In genomic region chr22:31867386-31868153, GRCh38 we compare ENCODE assay signal across 18 cellular contexts.
DNase-seq lines count a peak whose midpoint lies in the region; ATAC-seq, FAIRE-seq and TF ChIP-seq lines count a peak whose summit lies in the region.
"Had no signal": no experiment of that assay in that cellular context is flagged by ENCODE, and none has a peak within 500 bp of the region (broad histone marks: within the 10 kb centered on the region; RNA-seq: fewer than 3 reads in every experiment).

No MANE protein-coding gene starts in this region.

- H2AK5ac ChIP-seq in H9 (ENCODE audit: insufficient read length, low read length) (no peak overlapping the region), H1 (ENCODE audit: low read depth, low read length) (no peak overlapping the region)

- H3K9me3 ChIP-seq in H9 (ENCODE audit: control insufficient read depth, low read depth, low read length) (no peaks in the 10 kb centered on the region), PC-3 (ENCODE audit: low read length) (no peaks in the 10 kb centered on the region), H1 (ENCODE audit: insufficient read depth in 2 of 2, low read depth in 1 of 2, low read length in 1 of 2) (no peaks in the 10 kb centered on the region)
- H3K9me3 ChIP-seq: Peyer's patch, SK-N-SH had no signal

- H3K4me3 ChIP-seq in PC-3 (ENCODE audit: low read length) (no peak overlapping the region), H1 (ENCODE audit: extremely low read depth in 1 of 4, insufficient read depth in 2 of 4, low read depth in 3 of 4, low read length in 4 of 4) (peak overlapping the region in 1 of 4 experiments; percentile 41; a peak in 1 of 8 replicates)
- H3K4me3 ChIP-seq: Peyer's patch had no signal

- H3K18ac ChIP-seq in H9 (ENCODE audit: insufficient read length, low read depth, low read length), result no peak overlapping the region
- no peak overlapping the region for H3K18ac ChIP-seq in H1 (ENCODE audit: extremely low read depth, low read length)

- peaks cover 3 to 26% (median 6%) of the 10 kb centered on the region in 3 experiments; a peak in 5 of 7 replicates for H3K36me3 Mint-ChIP-seq in H9 (ENCODE audit: insufficient read depth in 1 of 3, low read depth in 3 of 3)

- H3T11ph ChIP-seq in H9 (ENCODE audit: low read length), result no peak overlapping the region

- no peaks in the 10 kb centered on the region for H3K27me3 Mint-ChIP-seq in H9 (ENCODE audit: low read depth)

- no peaks in the 10 kb centered on the region for H3K9me2 ChIP-seq in PC-3 (replicated peaks; ENCODE audit: low read length)
- H3K9me2 ChIP-seq: SK-N-SH had no signal

- H3K4me2 ChIP-seq in H9 (ENCODE audit: insufficient read depth, insufficient read length, low read length) (peak overlapping the region; percentile 11), PC-3 (ENCODE audit: low read length) (peak overlapping the region; percentile 15; the same call in 1 of the 2 replicates), H1 (ENCODE audit: insufficient read depth in 1 of 2, low read depth in 2 of 2, low read length in 2 of 2) (peak overlapping the region; percentile 15 to 51; a peak in 3 of 4 replicates)
- H3K4me2 ChIP-seq: SK-N-SH had no signal

- H2BK12ac ChIP-seq in H9 (ENCODE audit: insufficient read length, low read depth, low read length), result no peak overlapping the region
- no peak overlapping the region for H2BK12ac ChIP-seq in H1 (ENCODE audit: low read depth, low read length)

- H4K91ac ChIP-seq in H9 (ENCODE audit: insufficient read length, low read depth, low read length) (no peak overlapping the region), H1 (replicated peaks; ENCODE audit: insufficient read length, low read length) (no peak overlapping the region)

- DNase-seq in H9, result no peak
- DNase-seq in PC-3, result peak; percentile 46
- DNase-seq in H1 (ENCODE audit: low read depth in 1 of 2, low spot score in 2 of 2), result peak in 1 of 2 experiments; percentile 46
- no peak for DNase-seq in left colon
- DNase-seq in AG08395 (ENCODE audit: low spot score), result no peak
- DNase-seq in RCC 7860 (ENCODE audit: low spot score), result no peak
- DNase-seq in NCI-H146 treated with DMSO at 0.1 percent for 48 hours (lab: John Stamatoyannopoulos, UW; ENCODE audit: unreplicated experiment), result no peak
- DNase-seq: AML-193, DMS53, IMR-90, NCI-H187 treated with DMSO at 0.1 percent for 48 hours, NCI-H446 treated with DMSO at 0.1 percent for 48 hours, NCI-H774, Peyer's patch, Right ventricle myocardium superior, SK-N-SH, T-helper 1 cell had no signal

- peak overlapping the region in 1 of 2 experiments; percentile 39; a peak in 1 of 5 replicates for H3K4me3 Mint-ChIP-seq in H9

- no peaks in the 10 kb centered on the region for H3K79me2 ChIP-seq in H9 (ENCODE audit: insufficient read depth, low read length)
- H3K79me2 ChIP-seq in PC-3 (ENCODE audit: low read length), result no peaks in the 10 kb centered on the region
- H3K79me2 ChIP-seq in H1 (ENCODE audit: control insufficient read depth in 1 of 2, insufficient read depth in 2 of 2, low read length in 2 of 2), result no peaks in the 10 kb centered on the region

- no peak for TF ChIP-seq CTCF in H9 (conservative IDR thresholded peaks at IDR 0.05)
- no peak for TF ChIP-seq CTCF in PC-3 (conservative IDR thresholded peaks at IDR 0.05; ENCODE audit: low read depth, low read length)
- no peak for TF ChIP-seq CTCF in H1 (IDR thresholded peaks at IDR 0.05; ENCODE audit: control extremely low read depth in 1 of 3, insufficient read depth in 1 of 3, low read depth in 1 of 3, low read length in 3 of 3)

- H3K79me1 ChIP-seq in H9 (ENCODE audit: insufficient read depth, low read depth, low read length, poor library complexity, severe bottlenecking), result no peaks in the 10 kb centered on the region
- no peaks in the 10 kb centered on the region for H3K79me1 ChIP-seq in H1 (ENCODE audit: low read depth, low read length)

- no peak overlapping the region for H4K5ac ChIP-seq in H9 (ENCODE audit: insufficient read length, low read depth, low read length)
- peak overlapping the region; percentile 44 for H4K5ac ChIP-seq in H1 (ENCODE audit: insufficient read length, low read depth, low read length)

- ATAC-seq in PC-3 (peak; percentile 33), left colon (peak; percentile 70), GM18502 (IDR thresholded peaks at IDR 0.05; ENCODE audit: poor library complexity, unreplicated experiment) (no peak)

- H2BK5ac ChIP-seq in H9 (ENCODE audit: insufficient read length, low read length) (no peak overlapping the region), H1 (ENCODE audit: low read depth, low read length) (no peak overlapping the region; the same call in 1 of the 2 replicates)

- H3K27ac ChIP-seq in H9 (ENCODE audit: insufficient read length, low read depth, low read length) (no peak overlapping the region), PC-3 (ENCODE audit: low read length) (peak overlapping the region; percentile 69), H1 (ENCODE audit: low read depth, low read length) (no peak overlapping the region; the same call in 1 of the 2 replicates)
- H3K27ac ChIP-seq: Peyer's patch had no signal

- H3K23ac ChIP-seq in H9 (ENCODE audit: insufficient read length, low read depth, low read length) (no peak overlapping the region), H1 (ENCODE audit: insufficient read length) (no peak overlapping the region)

- H3K4ac ChIP-seq in H9 (ENCODE audit: low read depth, low read length) (no peak overlapping the region), H1 (replicated peaks; ENCODE audit: insufficient read length, low read depth, low read length) (no peak overlapping the region)

- H2BK15ac ChIP-seq in H9 (ENCODE audit: low read depth, low read length) (no peak overlapping the region), H1 (ENCODE audit: low read length) (no peak overlapping the region)

- H3K23me2 ChIP-seq in H9 (ENCODE audit: insufficient read length, low read depth, low read length, poor library complexity, severe bottlenecking) (no peaks in the 10 kb centered on the region), H1 (ENCODE audit: low read depth, low read length) (no peaks in the 10 kb centered on the region)

- CTCF ChIA-PET in PC-3 (lab: Charles Lee), result no interaction called here
- CTCF ChIA-PET in H1 (lab: Charles Lee; ENCODE audit: partially characterized antibody), result interaction anchor here (0.7 to 1.7 kb wide), 5 partner anchors 8 to 103 kb away, joined by 3 to 6 read pairs (median 4); no protein-coding TSS in a partner anchor

- H3K14ac ChIP-seq in H9 (ENCODE audit: insufficient read depth, low read length) (no peak overlapping the region), H1 (ENCODE audit: insufficient read length) (no peak overlapping the region)

- no peak for FAIRE-seq in H1 (lab: Jason Lieb, UNC)
- no peak for FAIRE-seq in RCC 7860 (lab: Jason Lieb, UNC)

- H3F3A ChIP-seq in PC-3 (ENCODE audit: low read length, unreplicated experiment), result peaks cover 8% of the 10 kb centered on the region

- peak overlapping the region; percentile 32 to 84 (median 78); a peak in 4 of 7 replicates for H3K27ac Mint-ChIP-seq in H9

- H2AFZ ChIP-seq in H9 (ENCODE audit: low read length), result no peak overlapping the region
- H2AFZ ChIP-seq in PC-3 (ENCODE audit: low read length), result no peak overlapping the region
- H2AFZ ChIP-seq in H1 (ENCODE audit: low read length), result no peak overlapping the region

- no peak for TF ChIP-seq EP300 in H1 (IDR thresholded peaks at IDR 0.05; ENCODE audit: borderline replicate concordance in 1 of 2, low read depth in 2 of 2, low read length in 2 of 2)

- no peaks in the 10 kb centered on the region for H3K9me3 Mint-ChIP-seq in H9

- intact Hi-C loops in PC-3 (cut with micrococcal nuclease), result loop anchor here (10.0 kb wide), 1 partner anchor 203 kb away; the partner anchor contains the start of gene PISD
- intact Hi-C loops in left colon (cut with DNase I, micrococcal nuclease), result no loop called here

- H2BK20ac ChIP-seq in H9 (ENCODE audit: low read depth, low read length, poor library complexity, severe bottlenecking), result no peak overlapping the region
- H2BK20ac ChIP-seq in H1 (ENCODE audit: low read length), result no peak overlapping the region

- peaks cover 23 to 32% of the 10 kb centered on the region in 2 experiments for H3K4me1 Mint-ChIP-seq in H9

- no peaks in the 10 kb centered on the region for H4K20me1 ChIP-seq in H9 (ENCODE audit: control insufficient read depth, insufficient read depth, insufficient read length)
- no peaks in the 10 kb centered on the region for H4K20me1 ChIP-seq in PC-3 (ENCODE audit: low read length)
- H4K20me1 ChIP-seq in H1 (replicated peaks in 1 of 2; ENCODE audit: control insufficient read depth in 1 of 2, insufficient read depth in 2 of 2, low read length in 2 of 2), result no peaks in the 10 kb centered on the region

- TF ChIP-seq POLR2A in H1 (IDR thresholded peaks at IDR 0.05; ENCODE audit: control extremely low read depth in 1 of 2, low read depth in 2 of 2, low read length in 2 of 2), result no peak

- WGBS in H9 (ENCODE audit: extremely low coverage, insufficient read length, low lambda C conversion rate), result no CpG with 5 or more reads among the region's 3 CpGs
- 61% methylated on average over 3 of the region's 3 CpGs; no CpG with 5 or more reads in 1 of the 2 experiments for WGBS in H1 (ENCODE audit: extremely low coverage in 1 of 2, insufficient coverage in 1 of 2, insufficient read length in 1 of 2, insufficient replicate concordance in 2 of 2, low coverage in 1 of 2, low lambda C conversion rate in 2 of 2, missing lambda C conversion rate in 1 of 2), 2 experiments

- POLR2A ChIA-PET in PC-3 (lab: Charles Lee; ENCODE audit: unreplicated experiment), result no interaction called here
- POLR2A ChIA-PET in H1 (lab: Charles Lee; ENCODE audit: partially characterized antibody), result interaction anchor here (0.6 to 1.3 kb wide), 2 partner anchors 10 to 41 kb away, joined by 3 to 5 read pairs; no protein-coding TSS in a partner anchor

- no peaks in the 10 kb centered on the region for H3K27me3 ChIP-seq in H9 (ENCODE audit: insufficient read depth, low read length)
- H3K27me3 ChIP-seq in PC-3 (ENCODE audit: low read length), result no peaks in the 10 kb centered on the region
- H3K27me3 ChIP-seq in H1 (replicated peaks in 1 of 4; ENCODE audit: control insufficient read depth in 3 of 4, extremely low read depth in 1 of 4, insufficient read depth in 3 of 4, low read length in 3 of 4), result no peaks in the 10 kb centered on the region
- H3K27me3 ChIP-seq: Peyer's patch had no signal

- peaks cover 10% of the 10 kb centered on the region; the same call in 1 of the 2 replicates for H3K4me1 ChIP-seq in H9 (ENCODE audit: insufficient read depth, low read length)
- peaks cover 38% of the 10 kb centered on the region for H3K4me1 ChIP-seq in PC-3 (ENCODE audit: insufficient read depth, low read length)
- H3K4me1 ChIP-seq in H1 (replicated peaks in 1 of 4; ENCODE audit: control insufficient read depth in 3 of 4, insufficient read depth in 4 of 4, low read length in 3 of 4), result peaks cover 0 to 7% (median 5%) of the 10 kb centered on the region in 4 experiments; a peak in 3 of 7 replicates
- H3K4me1 ChIP-seq: Peyer's patch had no signal

- H3K9ac ChIP-seq in H9 (ENCODE audit: extremely low read depth, insufficient read length, low read length) (no peak overlapping the region), PC-3 (ENCODE audit: low read length) (peak overlapping the region; percentile 18; the same call in 1 of the 2 replicates), H1 (replicated peaks in 1 of 4; ENCODE audit: extremely low read depth in 1 of 4, low read depth in 3 of 4, low read length in 3 of 4) (no peak overlapping the region)
- H3K9ac ChIP-seq: SK-N-SH had no signal

- H4K8ac ChIP-seq in H9 (replicated peaks; ENCODE audit: insufficient read length, low read depth, low read length), result no peak overlapping the region
- H4K8ac ChIP-seq in H1 (ENCODE audit: extremely low read depth, insufficient read depth, low read length), result no peak overlapping the region

- no peaks in the 10 kb centered on the region for H3K36me3 ChIP-seq in PC-3 (ENCODE audit: low read depth, low read length)
- H3K36me3 ChIP-seq in H1 (ENCODE audit: control insufficient read depth in 2 of 4, insufficient read depth in 4 of 4, low read length in 3 of 4), result peaks cover 0 to 5% (median under 1%) of the 10 kb centered on the region in 4 experiments; a peak in 2 of 8 replicates

- no TSS peak for BruUV-seq in PC-3 (replicated peaks; lab: Mats Ljungman, UMichigan)

- H2BK120ac ChIP-seq in H9 (ENCODE audit: low read depth, low read length, poor library complexity, severe bottlenecking) (no peak overlapping the region), H1 (replicated peaks; ENCODE audit: low read depth, low read length) (no peak overlapping the region)

- H3K56ac ChIP-seq in H9 (ENCODE audit: insufficient read length, low read depth, low read length) (no peak overlapping the region), H1 (replicated peaks; ENCODE audit: insufficient read length, low read depth, low read length) (no peak overlapping the region)

- no peak for TF ChIP-seq RAD21 in H1 (IDR thresholded peaks at IDR 0.05 in 1 of 2, conservative IDR thresholded peaks at IDR 0.05 in 1 of 2; ENCODE audit: low read depth in 2 of 2, low read length in 2 of 2)
